In the genomic region with DNA sequence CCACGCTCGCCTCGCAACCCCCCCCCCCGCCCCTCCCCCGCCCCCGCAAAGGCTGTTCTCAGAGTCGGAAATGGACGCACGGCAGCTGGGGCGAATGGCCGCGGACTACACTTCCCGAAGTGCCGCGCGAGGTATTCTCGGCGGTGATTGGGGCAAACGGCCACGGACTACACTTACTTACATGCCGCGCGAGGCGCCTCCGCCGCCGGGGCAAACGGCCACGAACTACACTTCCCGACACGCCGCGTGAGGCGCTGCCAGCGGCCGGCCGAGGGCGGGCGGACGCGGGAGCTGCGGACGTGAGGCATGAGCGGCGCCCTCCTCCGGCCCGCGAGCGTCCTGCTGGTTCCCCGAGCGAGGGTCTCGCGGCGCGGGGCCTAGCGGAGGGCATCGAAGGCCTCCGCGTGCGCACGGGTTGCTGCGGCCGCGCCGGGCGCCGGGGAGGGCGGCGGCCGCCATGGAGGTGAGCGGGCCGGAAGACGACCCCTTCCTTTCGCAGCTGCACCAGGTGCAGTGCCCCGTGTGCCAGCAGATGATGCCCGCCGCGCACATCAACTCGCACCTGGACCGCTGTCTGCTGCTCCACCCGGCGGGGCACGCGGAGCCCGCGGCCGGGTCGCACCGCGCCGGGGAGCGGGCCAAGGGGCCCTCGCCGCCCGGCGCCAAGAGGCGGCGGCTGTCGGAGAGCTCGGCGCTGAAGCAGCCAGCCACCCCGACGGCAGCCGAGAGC, we compare ENCODE assay signal across 8 cellular contexts. TPM values are rescaled to one million over a fixed set of nuclear protein-coding genes. Genes with fewer than 3 reads are reported as not detected.
DNase-seq lines count a peak whose midpoint lies in the region; ATAC-seq and TF ChIP-seq lines count a peak whose summit lies in the region.

A gene (plus strand): TSS at position 228 of the 730 bp plus-strand sequence. CDS start 230 bp downstream, at position 458.

- H3K9me3 ChIP-seq in AG04450 (ENCODE audit: control insufficient read depth, insufficient read depth, low read length): peaks cover 7% of the 10 kb centered on the region; the same call in 1 of the 2 replicates

- TF ChIP-seq POLR2A in GM18951 (IDR thresholded peaks at IDR 0.05; ENCODE audit: extremely low read depth, insufficient read depth, insufficient read length): peak; percentile 68

- H3K27ac Mint-ChIP-seq in activated B cell treated with CpG ODN at 0.5 μM for 24 hours: peak within 1 kb of the TSS; percentile 99

- peak within 1 kb of the TSS; percentile 91 for H3K4me3 ChIP-seq in AG04450 (ENCODE audit: low read depth, low read length)

- H3K9me3 Mint-ChIP-seq in activated B cell treated with CpG ODN at 0.5 μM for 24 hours: no peaks in the 10 kb centered on the region

- peaks cover 14% of the 10 kb centered on the region for H3K36me3 Mint-ChIP-seq in activated B cell treated with CpG ODN at 0.5 μM for 24 hours (ENCODE audit: low read depth)

- CTCF ChIA-PET in AG04450 (lab: Charles Lee) (interaction anchor here (0.6 to 5.8 kb wide), 5 partner anchors 8 to 76 kb away, joined by 3 to 46 read pairs (median 4); a partner anchor contains a TSS), activated B cell treated with CpG ODN at 0.5 μM for 24 hours (lab: Charles Lee) (interaction anchor here (1.0 to 1.5 kb wide), 5 partner anchors 26 to 223 kb away, joined by 3 to 5 read pairs (median 3); no protein-coding TSS in a partner anchor)

- in situ Hi-C loops in GM18951 (cut with MboI; ENCODE audit: low sequenced_read_pairs, unreplicated experiment): no loop called here

- no peaks in the 10 kb centered on the region for H3K27me3 Mint-ChIP-seq in activated B cell treated with CpG ODN at 0.5 μM for 24 hours

- peak; percentile 91 for ATAC-seq in HG03196 (IDR thresholded peaks at IDR 0.05; ENCODE audit: unreplicated experiment)
- peak; percentile 89 for ATAC-seq in activated B cell treated with CpG ODN at 0.5 μM for 24 hours (ENCODE audit: low read depth)

- TF ChIP-seq CTCF in AG04450 (IDR thresholded peaks at IDR 0.05; ENCODE audit: low read depth, low read length) (peak; percentile 50), activated B cell treated with CpG ODN at 0.5 μM for 24 hours (IDR thresholded peaks at IDR 0.05) (no peak)

- POLR2A ChIA-PET in AG04450 (lab: Yijun Ruan, JAX): interaction anchor here (0.6 to 2.0 kb wide), 11 partner anchors 8 to 548 kb away, joined by 3 to 7 read pairs (median 4); a partner anchor contains a TSS
- POLR2A ChIA-PET in activated B cell treated with CpG ODN at 0.5 μM for 24 hours (lab: Charles Lee): interaction anchor here (0.6 to 2.7 kb wide), 16 partner anchors 8 to 1002 kb away, joined by 3 to 19 read pairs (median 4); a partner anchor contains a TSS

- DNase-seq in AG04450 (ENCODE audit: low read depth, low spot score) (peak; percentile 98), NCI-H226 (peak; percentile 99), activated B cell treated with CpG ODN at 0.5 μM for 24 hours (peak; percentile 92), caudate nucleus (lab: John Stamatoyannopoulos, UW) (peak; percentile 88 to 100 (median 98)), inferior parietal cortex (ENCODE audit: extremely low spot score) (peak; percentile 98)
- peak; percentile 93 to 94 for DNase-seq in stimulated activated CD4-positive, alpha-beta T cell treated with anti-CD3 and anti-CD28 coated beads, Interleukin-12 subunit alpha, Interleukin-12 subunit beta, amount 100 ng/mL, for 24 hours (ENCODE audit: low read depth in 2 of 2)

- intact Hi-C loops in activated B cell treated with CpG ODN at 0.5 μM for 24 hours (cut with micrococcal nuclease): loop anchor here (1.0 to 5.0 kb wide), 9 partner anchors 32 to 1253 kb away; a partner anchor contains a TSS

- H3K4me1 Mint-ChIP-seq in activated B cell treated with CpG ODN at 0.5 μM for 24 hours: peaks cover 39% of the 10 kb centered on the region

- H3K27ac ChIP-seq in AG04450 (ENCODE audit: low read depth, low read length): peak within 1 kb of the TSS; percentile 92
- peak within 1 kb of the TSS; percentile 88 for H3K27ac ChIP-seq in caudate nucleus (ENCODE audit: low read depth, low read length)

- H3K4me3 Mint-ChIP-seq in activated B cell treated with CpG ODN at 0.5 μM for 24 hours: peak within 1 kb of the TSS; percentile 93

- H3K27me3 ChIP-seq in AG04450 (ENCODE audit: control insufficient read depth, insufficient read depth, low read length): no peaks in the 10 kb centered on the region

RNA-seq across cellular contexts. Expression of the gene that starts here (rescaled TPM):
- polyA plus RNA-seq in AG04450 (2011; rRNA removed): 28.0 and 35.2 TPM in 2 replicates
- 24.0 and 33.9 TPM in 2 replicates for polyA minus RNA-seq in AG04450 (2011; rRNA and poly(A)+ RNA removed)
- 31.6 and 31.9 TPM in 2 replicates for total RNA-seq in activated B cell treated with CpG ODN at 0.5 μM for 24 hours

Comparison
In these comparisons a context has a peak if more than half of its experiments do, and no peak if none do; other contexts are left out.
1. Peak in every context shown above with its lines: DNase-seq, ATAC-seq, H3K4me3 ChIP-seq and H3K27ac ChIP-seq.